15 cellular contexts compared by ENCODE assay signal in the genomic region with DNA sequence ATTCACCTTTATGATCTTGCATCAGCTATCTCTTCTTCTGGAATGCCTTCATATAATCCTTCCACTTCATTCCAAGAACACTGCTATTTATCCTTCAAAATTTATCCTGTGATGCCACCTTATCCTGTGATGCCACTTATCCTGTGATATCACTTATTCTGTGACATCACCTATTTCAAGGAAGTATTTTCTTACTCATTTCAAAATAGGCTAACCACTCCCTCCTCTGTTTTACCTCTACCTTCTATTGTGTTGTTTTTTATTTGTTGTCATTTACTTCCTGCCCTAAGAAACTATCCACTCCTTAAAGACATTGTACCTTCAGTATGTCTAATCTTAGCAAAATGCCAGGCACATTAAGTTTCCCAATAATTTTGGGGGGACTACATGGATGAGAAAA.
"Had no signal": no experiment of that assay in that cellular context is flagged by ENCODE, and none has a peak within 500 bp of the region (broad histone marks: within the 10 kb centered on the region; RNA-seq: fewer than 3 reads in every experiment).

No MANE protein-coding gene starts in this region.

- H3K9me3 Mint-ChIP-seq: endodermal cell had no signal

- H3K4me2 ChIP-seq: smooth muscle cell had no signal

- H3K4me3 ChIP-seq: lower lobe of right lung, right atrium auricular region, smooth muscle cell had no signal

- ATAC-seq: lower lobe of right lung; SK-N-SH treated with all-trans-retinoic acid at 6 μM for 48 hours; stimulated activated memory B cell treated with anti-CD40 and anti-IgM and Interleukin-4, amounts not matched to agents 10 μg/mL and 1 μg/mL and 100 μg/mL, for 72 hours had no signal

- H3K9me3 ChIP-seq: lower lobe of right lung, right atrium auricular region had no signal

- H3K27me3 ChIP-seq: brain microvascular endothelial cell, right atrium auricular region had no signal

- H3K27ac ChIP-seq: brain microvascular endothelial cell, lower lobe of right lung, right atrium auricular region had no signal

- H3K36me3 Mint-ChIP-seq: mesothelial cell of epicardium had no signal

- H3K4me1 ChIP-seq: lower lobe of right lung, right atrium auricular region had no signal

- H3K27ac Mint-ChIP-seq: endodermal cell; mesothelial cell of epicardium; stimulated activated memory B cell treated with anti-CD40 and anti-IgM and Interleukin-4, amounts not matched to agents 10 μg/mL and 1 μg/mL and 100 μg/mL, for 72 hours had no signal

- DNase-seq: activated CD4-positive, alpha-beta T cell treated with anti-CD3 and anti-CD28 coated beads, Interleukin-2, amount 50 U/mL, for 48 hours; activated CD4-positive, CD25-positive, alpha-beta regulatory T cell; activated gamma-delta T cell treated with Interleukin-2 at 50 U/mL for 16 hours; brain microvascular endothelial cell; cerebellar nuclear complex; endodermal cell; lower lobe of right lung; posterior cingulate gyrus; SHP77; trophoblast cell had no signal

- H3K27me3 Mint-ChIP-seq: stimulated activated memory B cell treated with anti-CD40 and anti-IgM and Interleukin-4, amounts not matched to agents 10 μg/mL and 1 μg/mL and 100 μg/mL, for 72 hours had no signal

- H3K36me3 ChIP-seq: brain microvascular endothelial cell, lower lobe of right lung, right atrium auricular region had no signal

- H3K4me3 Mint-ChIP-seq: endodermal cell; mesothelial cell of epicardium; stimulated activated memory B cell treated with anti-CD40 and anti-IgM and Interleukin-4, amounts not matched to agents 10 μg/mL and 1 μg/mL and 100 μg/mL, for 72 hours had no signal

- H3K4me1 Mint-ChIP-seq: endodermal cell; mesothelial cell of epicardium; stimulated activated memory B cell treated with anti-CD40 and anti-IgM and Interleukin-4, amounts not matched to agents 10 μg/mL and 1 μg/mL and 100 μg/mL, for 72 hours had no signal
